Comparison of ENCODE assay signal across 9 cellular contexts in genomic region chr22:43110927-43111623, GRCh38. TPM values are rescaled to one million over a fixed set of nuclear protein-coding genes. Genes with fewer than 3 reads are reported as not detected.
DNase-seq lines count a peak whose midpoint lies in the region; ATAC-seq and TF ChIP-seq lines count a peak whose summit lies in the region.
"Had no signal": no experiment of that assay in that cellular context is flagged by ENCODE, and none has a peak within 500 bp of the region (broad histone marks: within the 10 kb centered on the region; RNA-seq: fewer than 3 reads in every experiment).

No MANE protein-coding gene starts in this region.

- H3K4me1 Mint-ChIP-seq in brain: peaks cover 10% of the 10 kb centered on the region
- H3K4me1 Mint-ChIP-seq in stimulated activated memory B cell treated with anti-CD40 and anti-IgM and Interleukin-4, amounts not matched to agents 10 μg/mL and 1 μg/mL and 100 μg/mL, for 72 hours: peaks cover 40% of the 10 kb centered on the region

- CTCF ChIA-PET in A673 (lab: Charles Lee): no interaction called here

- peaks cover 11% of the 10 kb centered on the region for H3K4me1 ChIP-seq in A673 (ENCODE audit: insufficient read depth, low read length, poor library complexity, severe bottlenecking)
- H3K4me1 ChIP-seq in left lung: peaks cover 8 to 27% of the 10 kb centered on the region in 2 donors

- no peaks in the 10 kb centered on the region for H3K36me3 Mint-ChIP-seq in brain
- H3K36me3 Mint-ChIP-seq in stimulated activated memory B cell treated with anti-CD40 and anti-IgM and Interleukin-4, amounts not matched to agents 10 μg/mL and 1 μg/mL and 100 μg/mL, for 72 hours: no peaks in the 10 kb centered on the region

- no TSS peak for BruUV-seq in A673 (replicated peaks; lab: Mats Ljungman, UMichigan)

- intact Hi-C loops in A673 (cut with micrococcal nuclease; ENCODE audit: unreplicated experiment) (no loop called here), left lung (cut with DNase I) (no loop called here)

- TF ChIP-seq CTCF in A673 (conservative IDR thresholded peaks at IDR 0.05; ENCODE audit: low read depth, low read length) (no peak), brain (conservative IDR thresholded peaks at IDR 0.05) (no peak), left lung (IDR thresholded peaks at IDR 0.05) (no peak)

- H3K4me3 ChIP-seq in A673 (ENCODE audit: low read depth, low read length, poor library complexity, severe bottlenecking) (peak overlapping the region; percentile 57), left lung (peak overlapping the region; percentile 48 to 50)

- POLR2A ChIA-PET in A673 (lab: Charles Lee; ENCODE audit: low non-redundant PET): no interaction called here

- H3K27me3 ChIP-seq in A673 (replicated peaks; ENCODE audit: insufficient read depth, low read depth, low read length, poor library complexity): peaks cover 7% of the 10 kb centered on the region
- H3K27me3 ChIP-seq in left lung: peaks cover 22 to 40% of the 10 kb centered on the region in 2 donors

- H3K36me3 ChIP-seq in A673 (ENCODE audit: insufficient read depth, low read length, poor library complexity, severe bottlenecking) (no peaks in the 10 kb centered on the region), left lung (no peaks in the 10 kb centered on the region)

- peak; percentile 32 for ATAC-seq in GM21717 (IDR thresholded peaks at IDR 0.05; ENCODE audit: unreplicated experiment)
- peak; percentile 69 for ATAC-seq in left lung
- ATAC-seq in stimulated activated memory B cell treated with anti-CD40 and anti-IgM and Interleukin-4, amounts not matched to agents 10 μg/mL and 1 μg/mL and 100 μg/mL, for 72 hours: peak; percentile 72
- no peak for ATAC-seq in GM19395 (IDR thresholded peaks at IDR 0.05; ENCODE audit: unreplicated experiment)

- H3K9me3 ChIP-seq in A673 (ENCODE audit: low read depth, low read length, poor library complexity, severe bottlenecking) (no peaks in the 10 kb centered on the region), left lung (no peaks in the 10 kb centered on the region)

- H3K27ac ChIP-seq in A673 (ENCODE audit: low read depth, low read length, poor library complexity, severe bottlenecking): no peak overlapping the region
- H3K27ac ChIP-seq in left lung: no peak overlapping the region

- DNase-seq in A673 (ENCODE audit: low spot score) (no peak), T follicular helper cell (ENCODE audit: low read depth) (peak; percentile 27), left lung (peak; percentile 55 to 86), NCI-H146 (lab: John Stamatoyannopoulos, UW) (no peak)

- no peak overlapping the region for H3K27ac Mint-ChIP-seq in brain
- no peak overlapping the region for H3K27ac Mint-ChIP-seq in stimulated activated memory B cell treated with anti-CD40 and anti-IgM and Interleukin-4, amounts not matched to agents 10 μg/mL and 1 μg/mL and 100 μg/mL, for 72 hours

- no peaks in the 10 kb centered on the region for H3K9me3 Mint-ChIP-seq in brain
- H3K9me3 Mint-ChIP-seq in stimulated activated memory B cell treated with anti-CD40 and anti-IgM and Interleukin-4, amounts not matched to agents 10 μg/mL and 1 μg/mL and 100 μg/mL, for 72 hours: no peaks in the 10 kb centered on the region

- H3K27me3 Mint-ChIP-seq in brain: peaks cover 70% of the 10 kb centered on the region
- H3K27me3 Mint-ChIP-seq in stimulated activated memory B cell treated with anti-CD40 and anti-IgM and Interleukin-4, amounts not matched to agents 10 μg/mL and 1 μg/mL and 100 μg/mL, for 72 hours: peaks cover 57% of the 10 kb centered on the region

- peak overlapping the region; percentile 77 to 83 (median 79) for H3K4me3 Mint-ChIP-seq in brain
- H3K4me3 Mint-ChIP-seq in stimulated activated memory B cell treated with anti-CD40 and anti-IgM and Interleukin-4, amounts not matched to agents 10 μg/mL and 1 μg/mL and 100 μg/mL, for 72 hours: peak overlapping the region; percentile 71

RNA-seq across cellular contexts. Expression of gene BIK, which starts 0.5 kb away (rescaled TPM):
- total RNA-seq in A673 (2021) (1.8 and 2.0 TPM in 2 replicates), left lung (1 to 10 TPM; 2.0 to 3.1 TPM)
- 3.6 TPM for polyA plus RNA-seq in brain (ENCODE audit: insufficient read depth, low read depth, low replicate concordance)
- total RNA-seq: myocyte had no signal

RNA-seq across cellular contexts. Expression of gene TTLL1, which starts 21.9 kb away (rescaled TPM):
- total RNA-seq in A673 (2021) (6.4 and 6.8 TPM in 2 replicates), left lung (1 to 10 TPM; 5.3 to 6.0 TPM)
- 39.9 TPM for polyA plus RNA-seq in brain (ENCODE audit: insufficient read depth, low read depth, low replicate concordance)

RNA-seq across cellular contexts. Expression of gene MCAT, which starts 32.1 kb away (rescaled TPM):
- 31.6 and 32.2 TPM in 2 replicates for total RNA-seq in A673 (2021)
- polyA plus RNA-seq in brain (ENCODE audit: insufficient read depth, low read depth, low replicate concordance): 22.9 TPM
- 10 to 100 TPM; 15.0 to 16.6 TPM for total RNA-seq in left lung

RNA-seq across cellular contexts. Expression of gene TSPO, which starts 40.3 kb away (rescaled TPM):
- 105 and 127 TPM in 2 replicates for total RNA-seq in A673 (2021)
- polyA plus RNA-seq in brain (ENCODE audit: insufficient read depth, low read depth, low replicate concordance): 84.5 TPM
- 100 to 1,000 TPM; 195 to 276 TPM for total RNA-seq in left lung

Comparison
In these comparisons a context has a peak if more than half of its experiments do, and no peak if none do; other contexts are left out.
1. DNase-seq: peak in T follicular helper cell (single experiment) and left lung (2 of 2); none in A673 (single experiment) and NCI-H146 (single experiment).